ENCODE assay signal across 7 cellular contexts in the genomic region with DNA sequence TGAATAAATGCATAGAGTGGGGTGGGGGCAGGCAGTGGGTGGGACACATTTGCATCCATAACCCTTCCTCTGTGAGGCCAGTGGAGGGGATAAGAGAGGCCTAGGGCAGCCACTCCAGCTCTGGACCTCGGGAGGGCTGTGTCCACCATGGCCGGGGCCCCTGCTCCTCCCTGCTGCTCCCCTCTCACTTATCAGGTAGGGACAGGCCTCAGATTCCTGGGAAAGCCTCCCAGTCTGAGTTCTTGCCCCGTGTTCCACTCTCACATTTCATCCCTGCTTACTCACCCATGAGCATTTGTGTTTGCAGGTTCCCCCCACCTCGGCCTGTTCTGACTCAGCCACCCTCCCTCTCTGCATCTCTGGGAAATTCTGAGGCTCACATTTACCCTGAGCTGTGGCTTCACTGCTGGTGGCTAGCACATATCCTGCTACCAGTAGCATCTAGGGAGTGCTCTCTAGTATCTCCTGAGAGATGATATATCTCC.
A peak's percentile ranks its signal among the peaks of the same experiment; 100 is the strongest.
DNase-seq lines count a peak whose midpoint lies in the region; ATAC-seq and TF ChIP-seq lines count a peak whose summit lies in the region.

No MANE protein-coding gene starts in this region.

- no peaks in the 10 kb centered on the region for H3K36me3 Mint-ChIP-seq in HFFc6 (ENCODE audit: low read depth)

- H3K9me2 ChIP-seq in OCI-LY7 (ENCODE audit: insufficient read depth, low read length) = no peaks in the 10 kb centered on the region

- POLR2A ChIA-PET in OCI-LY7 (lab: Charles Lee) = interaction anchor here (0.7 to 2.5 kb wide), 21 partner anchors 8 to 96 kb away, joined by 3 to 17 read pairs (median 4); no protein-coding TSS in a partner anchor

- no peaks in the 10 kb centered on the region for H3K79me2 ChIP-seq in OCI-LY7 (ENCODE audit: insufficient read depth, low read depth, low read length)

- BruUV-seq in OCI-LY7 (replicated peaks; lab: Mats Ljungman, UMichigan) = no TSS peak

- peaks cover 7% of the 10 kb centered on the region; the same call in 1 of the 2 replicates for H3K27me3 Mint-ChIP-seq in HFFc6 (ENCODE audit: insufficient read depth)

- H3K4me1 ChIP-seq in OCI-LY7 (ENCODE audit: insufficient read depth, low read length, poor library complexity, severe bottlenecking) = peaks cover 34% of the 10 kb centered on the region

- H4K20me1 ChIP-seq in OCI-LY7 (ENCODE audit: insufficient read depth, low read length) = no peaks in the 10 kb centered on the region

- H3K4me2 ChIP-seq in OCI-LY7 (ENCODE audit: low read length) = peak overlapping the region; percentile 69

- H2AFZ ChIP-seq in OCI-LY7 (ENCODE audit: low read length) = peak overlapping the region; percentile 80

- peak; percentile 61 for ATAC-seq in GM18867 (IDR thresholded peaks at IDR 0.05; ENCODE audit: unreplicated experiment)

- peak overlapping the region; percentile 64 for H3K27ac ChIP-seq in OCI-LY7 (ENCODE audit: low read depth, low read length, poor library complexity, severe bottlenecking)

- peak; percentile 69 for DNase-seq in HFFc6
- DNase-seq in OCI-LY7 (ENCODE audit: low spot score) = peak; percentile 47
- peak; percentile 79 for DNase-seq in hepatic stellate cell (ENCODE audit: low spot score)
- DNase-seq in NCI-H774 (lab: John Stamatoyannopoulos, UW) = no peak
- no peak for DNase-seq in middle frontal gyrus (ENCODE audit: extremely low spot score, low spot score)
- no peak for DNase-seq in iPS-NIHi11 (ENCODE audit: low spot score)

- H3K4me3 ChIP-seq in OCI-LY7 (ENCODE audit: low read depth, low read length, poor library complexity, severe bottlenecking) = peak overlapping the region; percentile 38

- TF ChIP-seq CTCF in HFFc6 (IDR thresholded peaks at IDR 0.05) (peak; percentile 36; the same call in 1 of the 2 replicates), OCI-LY7 (conservative IDR thresholded peaks at IDR 0.05; ENCODE audit: low read length) (no peak; the same call in 1 of the 2 replicates)

- H3K4me1 Mint-ChIP-seq in HFFc6 (ENCODE audit: low read depth) = peaks cover 15% of the 10 kb centered on the region

- no peaks in the 10 kb centered on the region for H3K9me3 ChIP-seq in OCI-LY7 (ENCODE audit: low read length)

- CTCF ChIA-PET in OCI-LY7 (lab: Charles Lee; ENCODE audit: unreplicated experiment) = interaction anchor here (0.6 to 2.0 kb wide), 16 partner anchors 8 to 131 kb away, joined by 3 to 14 read pairs (median 4); no protein-coding TSS in a partner anchor

- no peaks in the 10 kb centered on the region for H3K36me3 ChIP-seq in OCI-LY7 (ENCODE audit: insufficient read depth, low read length)

- no peak overlapping the region; the same call in 1 of the 2 replicates for H3K4me3 Mint-ChIP-seq in HFFc6

- no peaks in the 10 kb centered on the region for H3K9me3 Mint-ChIP-seq in HFFc6

- H3K27ac Mint-ChIP-seq in HFFc6 = peak overlapping the region; percentile 60; the same call in 1 of the 2 replicates

- intact Hi-C loops in OCI-LY7 (cut with micrococcal nuclease; ENCODE audit: unreplicated experiment) = loop anchor here (1.0 to 5.0 kb wide), 6 partner anchors 45 to 187 kb away; no protein-coding TSS in a partner anchor

Comparison
In these comparisons a context has a peak if more than half of its experiments do, and no peak if none do; other contexts are left out.
1. DNase-seq: peak in HFFc6 (single experiment), OCI-LY7 (single experiment) and hepatic stellate cell (single experiment); none in NCI-H774 (single experiment), middle frontal gyrus (single experiment) and iPS-NIHi11 (single experiment).